1 cellular context compared by ENCODE assay signal in the genomic region with DNA sequence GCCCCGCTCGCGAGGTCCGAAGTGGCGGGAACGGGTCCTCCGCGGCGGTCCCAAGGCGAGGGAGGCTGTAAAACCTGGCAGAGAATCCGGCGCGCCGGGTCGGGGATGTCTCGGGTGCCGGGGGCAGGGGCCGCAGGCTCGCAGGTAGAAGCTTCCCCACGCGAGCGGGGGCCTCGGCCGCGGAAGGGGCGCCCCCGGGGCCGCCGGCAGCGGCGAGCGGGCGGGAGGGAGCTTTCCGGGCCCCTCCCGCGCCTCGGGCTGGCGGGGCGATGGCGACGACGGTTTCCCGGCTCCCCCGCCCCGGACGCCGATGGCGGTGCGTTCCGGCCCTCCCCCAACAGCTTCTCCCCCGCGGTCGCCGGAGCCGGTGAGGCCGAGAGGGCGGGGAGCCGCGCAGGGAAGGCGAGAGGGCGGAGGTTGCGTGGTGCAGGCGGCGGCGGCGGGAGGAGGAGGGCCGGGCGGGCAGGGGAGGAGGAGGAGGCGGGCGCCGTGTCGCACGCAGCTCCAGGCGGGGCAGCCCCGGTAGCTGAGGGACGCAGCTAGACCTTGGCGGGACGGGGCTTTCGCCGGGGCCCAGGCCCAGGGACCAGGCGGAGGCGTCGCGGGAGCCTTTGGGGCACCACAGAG.
TF ChIP-seq lines count a peak whose summit lies in the region.

CUL1 (plus strand) TSS at position 507 of the 627 bp plus-strand sequence. CDS start 31,220 bp downstream, outside the sequence.

TF ChIP-seq in HepG2, 621 proteins besides CTCF, POLR2A, EP300 and RAD21 (continued from another document and continues in another):
- TF ChIP-seq, protein P1, sequence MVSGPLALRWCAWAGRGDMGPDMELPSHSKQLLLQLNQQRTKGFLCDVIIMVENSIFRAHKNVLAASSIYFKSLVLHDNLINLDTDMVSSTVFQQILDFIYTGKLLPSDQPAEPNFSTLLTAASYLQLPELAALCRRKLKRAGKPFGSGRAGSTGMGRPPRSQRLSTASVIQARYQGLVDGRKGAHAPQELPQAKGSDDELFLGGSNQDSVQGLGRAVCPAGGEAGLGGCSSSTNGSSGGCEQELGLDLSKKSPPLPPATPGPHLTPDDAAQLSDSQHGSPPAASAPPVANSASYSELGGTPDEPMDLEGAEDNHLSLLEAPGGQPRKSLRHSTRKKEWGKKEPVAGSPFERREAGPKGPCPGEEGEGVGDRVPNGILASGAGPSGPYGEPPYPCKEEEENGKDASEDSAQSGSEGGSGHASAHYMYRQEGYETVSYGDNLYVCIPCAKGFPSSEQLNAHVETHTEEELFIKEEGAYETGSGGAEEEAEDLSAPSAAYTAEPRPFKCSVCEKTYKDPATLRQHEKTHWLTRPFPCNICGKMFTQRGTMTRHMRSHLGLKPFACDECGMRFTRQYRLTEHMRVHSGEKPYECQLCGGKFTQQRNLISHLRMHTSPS (CRISPR knock-in tag; IDR thresholded peaks at IDR 0.05; ENCODE audit: low read depth) = no peak
- TF ChIP-seq DNMT1 (CRISPR knock-in tag; IDR thresholded peaks at IDR 0.05) = 0 out of 2 replicates have a peak, but pooled peaks have one; percentile 3
- TF ChIP-seq SOX13 (IDR thresholded peaks at IDR 0.05) = no peak
- TF ChIP-seq SOX13 (CRISPR knock-in tag; conservative IDR thresholded peaks at IDR 0.05 in 1 of 2, IDR thresholded peaks at IDR 0.05 in 1 of 2) = no peak
- no peak for TF ChIP-seq MTERF4 (CRISPR knock-in tag; IDR thresholded peaks at IDR 0.05)
- TF ChIP-seq, protein P2, sequence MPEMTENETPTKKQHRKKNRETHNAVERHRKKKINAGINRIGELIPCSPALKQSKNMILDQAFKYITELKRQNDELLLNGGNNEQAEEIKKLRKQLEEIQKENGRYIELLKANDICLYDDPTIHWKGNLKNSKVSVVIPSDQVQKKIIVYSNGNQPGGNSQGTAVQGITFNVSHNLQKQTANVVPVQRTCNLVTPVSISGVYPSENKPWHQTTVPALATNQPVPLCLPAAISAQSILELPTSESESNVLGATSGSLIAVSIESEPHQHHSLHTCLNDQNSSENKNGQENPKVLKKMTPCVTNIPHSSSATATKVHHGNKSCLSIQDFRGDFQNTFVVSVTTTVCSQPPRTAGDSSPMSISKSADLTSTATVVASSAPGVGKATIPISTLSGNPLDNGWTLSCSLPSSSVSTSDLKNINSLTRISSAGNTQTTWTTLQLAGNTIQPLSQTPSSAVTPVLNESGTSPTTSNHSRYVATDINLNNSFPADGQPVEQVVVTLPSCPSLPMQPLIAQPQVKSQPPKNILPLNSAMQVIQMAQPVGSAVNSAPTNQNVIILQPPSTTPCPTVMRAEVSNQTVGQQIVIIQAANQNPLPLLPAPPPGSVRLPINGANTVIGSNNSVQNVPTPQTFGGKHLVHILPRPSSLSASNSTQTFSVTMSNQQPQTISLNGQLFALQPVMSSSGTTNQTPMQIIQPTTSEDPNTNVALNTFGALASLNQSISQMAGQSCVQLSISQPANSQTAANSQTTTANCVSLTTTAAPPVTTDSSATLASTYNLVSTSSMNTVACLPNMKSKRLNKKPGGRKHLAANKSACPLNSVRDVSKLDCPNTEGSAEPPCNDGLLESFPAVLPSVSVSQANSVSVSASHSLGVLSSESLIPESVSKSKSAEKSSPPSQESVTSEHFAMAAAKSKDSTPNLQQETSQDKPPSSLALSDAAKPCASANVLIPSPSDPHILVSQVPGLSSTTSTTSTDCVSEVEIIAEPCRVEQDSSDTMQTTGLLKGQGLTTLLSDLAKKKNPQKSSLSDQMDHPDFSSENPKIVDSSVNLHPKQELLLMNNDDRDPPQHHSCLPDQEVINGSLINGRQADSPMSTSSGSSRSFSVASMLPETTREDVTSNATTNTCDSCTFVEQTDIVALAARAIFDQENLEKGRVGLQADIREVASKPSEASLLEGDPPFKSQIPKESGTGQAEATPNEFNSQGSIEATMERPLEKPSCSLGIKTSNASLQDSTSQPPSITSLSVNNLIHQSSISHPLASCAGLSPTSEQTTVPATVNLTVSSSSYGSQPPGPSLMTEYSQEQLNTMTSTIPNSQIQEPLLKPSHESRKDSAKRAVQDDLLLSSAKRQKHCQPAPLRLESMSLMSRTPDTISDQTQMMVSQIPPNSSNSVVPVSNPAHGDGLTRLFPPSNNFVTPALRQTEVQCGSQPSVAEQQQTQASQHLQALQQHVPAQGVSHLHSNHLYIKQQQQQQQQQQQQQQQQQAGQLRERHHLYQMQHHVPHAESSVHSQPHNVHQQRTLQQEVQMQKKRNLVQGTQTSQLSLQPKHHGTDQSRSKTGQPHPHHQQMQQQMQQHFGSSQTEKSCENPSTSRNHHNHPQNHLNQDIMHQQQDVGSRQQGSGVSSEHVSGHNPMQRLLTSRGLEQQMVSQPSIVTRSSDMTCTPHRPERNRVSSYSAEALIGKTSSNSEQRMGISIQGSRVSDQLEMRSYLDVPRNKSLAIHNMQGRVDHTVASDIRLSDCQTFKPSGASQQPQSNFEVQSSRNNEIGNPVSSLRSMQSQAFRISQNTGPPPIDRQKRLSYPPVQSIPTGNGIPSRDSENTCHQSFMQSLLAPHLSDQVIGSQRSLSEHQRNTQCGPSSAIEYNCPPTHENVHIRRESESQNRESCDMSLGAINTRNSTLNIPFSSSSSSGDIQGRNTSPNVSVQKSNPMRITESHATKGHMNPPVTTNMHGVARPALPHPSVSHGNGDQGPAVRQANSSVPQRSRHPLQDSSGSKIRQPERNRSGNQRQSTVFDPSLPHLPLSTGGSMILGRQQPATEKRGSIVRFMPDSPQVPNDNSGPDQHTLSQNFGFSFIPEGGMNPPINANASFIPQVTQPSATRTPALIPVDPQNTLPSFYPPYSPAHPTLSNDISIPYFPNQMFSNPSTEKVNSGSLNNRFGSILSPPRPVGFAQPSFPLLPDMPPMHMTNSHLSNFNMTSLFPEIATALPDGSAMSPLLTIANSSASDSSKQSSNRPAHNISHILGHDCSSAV (CRISPR knock-in tag; IDR thresholded peaks at IDR 0.05; ENCODE audit: borderline replicate concordance) = no peak
- TF ChIP-seq PAXIP1 (CRISPR knock-in tag; conservative IDR thresholded peaks at IDR 0.05) = no peak
- no peak for TF ChIP-seq MATR3 (CRISPR knock-in tag; IDR thresholded peaks at IDR 0.05)
- TF ChIP-seq, protein P3, sequence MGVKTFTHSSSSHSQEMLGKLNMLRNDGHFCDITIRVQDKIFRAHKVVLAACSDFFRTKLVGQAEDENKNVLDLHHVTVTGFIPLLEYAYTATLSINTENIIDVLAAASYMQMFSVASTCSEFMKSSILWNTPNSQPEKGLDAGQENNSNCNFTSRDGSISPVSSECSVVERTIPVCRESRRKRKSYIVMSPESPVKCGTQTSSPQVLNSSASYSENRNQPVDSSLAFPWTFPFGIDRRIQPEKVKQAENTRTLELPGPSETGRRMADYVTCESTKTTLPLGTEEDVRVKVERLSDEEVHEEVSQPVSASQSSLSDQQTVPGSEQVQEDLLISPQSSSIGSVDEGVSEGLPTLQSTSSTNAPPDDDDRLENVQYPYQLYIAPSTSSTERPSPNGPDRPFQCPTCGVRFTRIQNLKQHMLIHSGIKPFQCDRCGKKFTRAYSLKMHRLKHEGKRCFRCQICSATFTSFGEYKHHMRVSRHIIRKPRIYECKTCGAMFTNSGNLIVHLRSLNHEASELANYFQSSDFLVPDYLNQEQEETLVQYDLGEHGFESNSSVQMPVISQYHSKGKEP (CRISPR knock-in tag; IDR thresholded peaks at IDR 0.05) = 0 out of 2 replicates have a peak, but pooled peaks have one; percentile 28
- peak; percentile 24; the same call in 1 of the 2 replicates for TF ChIP-seq SP4 (CRISPR knock-in tag; IDR thresholded peaks at IDR 0.05)
- no peak for TF ChIP-seq STAG1 (CRISPR knock-in tag; IDR thresholded peaks at IDR 0.05)
- TF ChIP-seq ZNF546 (CRISPR knock-in tag; conservative IDR thresholded peaks at IDR 0.05) = peak; percentile 34; the same call in 1 of the 2 replicates
- no peak for TF ChIP-seq BATF2 (CRISPR knock-in tag; IDR thresholded peaks at IDR 0.05)
- no peak for TF ChIP-seq ZNF883 (CRISPR knock-in tag; IDR thresholded peaks at IDR 0.05; ENCODE audit: not compliant biosample characterization)
- no peak for TF ChIP-seq ZSCAN20 (CRISPR knock-in tag; IDR thresholded peaks at IDR 0.05; ENCODE audit: borderline replicate concordance)
- TF ChIP-seq GATAD2A (CRISPR knock-in tag; IDR thresholded peaks at IDR 0.05) = no peak
- no peak for TF ChIP-seq SIN3A (IDR thresholded peaks at IDR 0.05; ENCODE audit: borderline replicate concordance, low read depth, low read length)
- TF ChIP-seq ZNF207 (IDR thresholded peaks at IDR 0.05; ENCODE audit: borderline replicate concordance) = no peak
- no peak for TF ChIP-seq RBAK (CRISPR knock-in tag; IDR thresholded peaks at IDR 0.05)
- TF ChIP-seq, protein P4, sequence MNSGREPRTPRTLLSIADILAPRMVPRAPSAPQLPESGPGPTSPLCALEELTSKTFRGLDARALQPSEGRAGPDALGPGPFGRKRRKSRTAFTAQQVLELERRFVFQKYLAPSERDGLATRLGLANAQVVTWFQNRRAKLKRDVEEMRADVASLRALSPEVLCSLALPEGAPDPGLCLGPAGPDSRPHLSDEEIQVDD (CRISPR knock-in tag; IDR thresholded peaks at IDR 0.05; ENCODE audit: borderline replicate concordance) = no peak
- no peak; the same call in 1 of the 2 replicates for TF ChIP-seq ZNF446 (CRISPR knock-in tag; IDR thresholded peaks at IDR 0.05)
- 0 out of 2 replicates have a peak, but pooled peaks have one; percentile 8 for TF ChIP-seq RARA (CRISPR knock-in tag; IDR thresholded peaks at IDR 0.05)
- TF ChIP-seq HNRNPK (IDR thresholded peaks at IDR 0.05; ENCODE audit: low read depth, low read length, poor library complexity, severe bottlenecking) = no peak
- peak; percentile 19; the same call in 1 of the 2 replicates for TF ChIP-seq PPARG (CRISPR knock-in tag; conservative IDR thresholded peaks at IDR 0.05)
- TF ChIP-seq, protein P5, sequence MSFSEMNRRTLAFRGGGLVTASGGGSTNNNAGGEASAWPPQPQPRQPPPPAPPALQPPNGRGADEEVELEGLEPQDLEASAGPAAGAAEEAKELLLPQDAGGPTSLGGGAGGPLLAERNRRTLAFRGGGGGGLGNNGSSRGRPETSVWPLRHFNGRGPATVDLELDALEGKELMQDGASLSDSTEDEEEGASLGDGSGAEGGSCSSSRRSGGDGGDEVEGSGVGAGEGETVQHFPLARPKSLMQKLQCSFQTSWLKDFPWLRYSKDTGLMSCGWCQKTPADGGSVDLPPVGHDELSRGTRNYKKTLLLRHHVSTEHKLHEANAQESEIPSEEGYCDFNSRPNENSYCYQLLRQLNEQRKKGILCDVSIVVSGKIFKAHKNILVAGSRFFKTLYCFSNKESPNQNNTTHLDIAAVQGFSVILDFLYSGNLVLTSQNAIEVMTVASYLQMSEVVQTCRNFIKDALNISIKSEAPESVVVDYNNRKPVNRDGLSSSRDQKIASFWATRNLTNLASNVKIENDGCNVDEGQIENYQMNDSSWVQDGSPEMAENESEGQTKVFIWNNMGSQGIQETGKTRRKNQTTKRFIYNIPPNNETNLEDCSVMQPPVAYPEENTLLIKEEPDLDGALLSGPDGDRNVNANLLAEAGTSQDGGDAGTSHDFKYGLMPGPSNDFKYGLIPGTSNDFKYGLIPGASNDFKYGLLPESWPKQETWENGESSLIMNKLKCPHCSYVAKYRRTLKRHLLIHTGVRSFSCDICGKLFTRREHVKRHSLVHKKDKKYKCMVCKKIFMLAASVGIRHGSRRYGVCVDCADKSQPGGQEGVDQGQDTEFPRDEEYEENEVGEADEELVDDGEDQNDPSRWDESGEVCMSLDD (CRISPR knock-in tag; IDR thresholded peaks at IDR 0.05; ENCODE audit: borderline replicate concordance) = no peak
- TF ChIP-seq MXI1 (IDR thresholded peaks at IDR 0.05; ENCODE audit: borderline replicate concordance, low read depth, low read length) = no peak
- TF ChIP-seq ZNF34 (CRISPR knock-in tag; IDR thresholded peaks at IDR 0.05; ENCODE audit: borderline replicate concordance) = no peak
- no peak for TF ChIP-seq ZFAT (CRISPR knock-in tag; conservative IDR thresholded peaks at IDR 0.05)
- TF ChIP-seq ZZZ3 (CRISPR knock-in tag; IDR thresholded peaks at IDR 0.05; ENCODE audit: borderline replicate concordance) = no peak
